15 cellular contexts compared by ENCODE assay signal in genomic region chr1:18149113-18149641, GRCh38. TPM values are rescaled to one million over a fixed set of nuclear protein-coding genes. Genes with fewer than 3 reads are reported as not detected.
DNase-seq lines count a peak whose midpoint lies in the region; ATAC-seq and TF ChIP-seq lines count a peak whose summit lies in the region.
"Had no signal": no experiment of that assay in that cellular context is flagged by ENCODE, and none has a peak within 500 bp of the region (broad histone marks: within the 10 kb centered on the region; RNA-seq: fewer than 3 reads in every experiment).

No MANE protein-coding gene starts in this region.

- peak; percentile 46 for DNase-seq in D341Med (ENCODE audit: low spot score)
- peak; percentile 60 for DNase-seq in HK-2 (ENCODE audit: unreplicated experiment)
- peak; percentile 82 for DNase-seq in left kidney (ENCODE audit: low read depth, low spot score)
- DNase-seq in SIG-M5 treated with dmso at 0.1 percent for 504 hours (lab: John Stamatoyannopoulos, UW; ENCODE audit: unreplicated experiment) = no peak
- DNase-seq: activated CD4-positive, alpha-beta memory T cell treated with anti-CD3 and anti-CD28 coated beads for 36 hours; CD8-positive, alpha-beta T cell; kidney; NK-92 treated with Interleukin-12 subunit alpha and Interleukin-12 subunit beta, amount 100 ng/mL, for 24 hours had no signal

- H3K36me3 Mint-ChIP-seq in activated T-helper 17 cell treated with anti-CD3 and anti-CD28 coated beads, Interleukin-2, amount 50 U/mL, for 72 hours (ENCODE audit: low read depth) = no peaks in the 10 kb centered on the region
- H3K36me3 Mint-ChIP-seq: activated CD4-positive, alpha-beta memory T cell treated with anti-CD3 and anti-CD28 coated beads for 36 hours; CD8-positive, alpha-beta T cell; stimulated activated memory B cell treated with anti-CD40 and anti-IgM and Interleukin-4, amounts not matched to agents 10 μg/mL and 1 μg/mL and 100 μg/mL, for 72 hours had no signal

- H3K27ac Mint-ChIP-seq in activated T-helper 17 cell treated with anti-CD3 and anti-CD28 coated beads, Interleukin-2, amount 50 U/mL, for 72 hours = no peak overlapping the region
- H3K27ac Mint-ChIP-seq: activated CD4-positive, alpha-beta memory T cell treated with anti-CD3 and anti-CD28 coated beads for 36 hours; CD8-positive, alpha-beta T cell; stimulated activated memory B cell treated with anti-CD40 and anti-IgM and Interleukin-4, amounts not matched to agents 10 μg/mL and 1 μg/mL and 100 μg/mL, for 72 hours had no signal

- ATAC-seq in GM21786 (IDR thresholded peaks at IDR 0.05; ENCODE audit: unreplicated experiment) (no peak), GM18909 (IDR thresholded peaks at IDR 0.05; ENCODE audit: poor library complexity, unreplicated experiment) (no peak)
- ATAC-seq in activated T-helper 17 cell treated with anti-CD3 and anti-CD28 coated beads, Interleukin-2, amount 50 U/mL, for 72 hours (replicated peaks) = no peak
- ATAC-seq: CD8-positive, alpha-beta T cell; stimulated activated memory B cell treated with anti-CD40 and anti-IgM and Interleukin-4, amounts not matched to agents 10 μg/mL and 1 μg/mL and 100 μg/mL, for 72 hours had no signal

- H3K4me1 Mint-ChIP-seq in activated T-helper 17 cell treated with anti-CD3 and anti-CD28 coated beads, Interleukin-2, amount 50 U/mL, for 72 hours = no peaks in the 10 kb centered on the region
- H3K4me1 Mint-ChIP-seq: stimulated activated memory B cell treated with anti-CD40 and anti-IgM and Interleukin-4, amounts not matched to agents 10 μg/mL and 1 μg/mL and 100 μg/mL, for 72 hours had no signal

- no peak overlapping the region for H3K4me3 Mint-ChIP-seq in activated T-helper 17 cell treated with anti-CD3 and anti-CD28 coated beads, Interleukin-2, amount 50 U/mL, for 72 hours
- H3K4me3 Mint-ChIP-seq: activated CD4-positive, alpha-beta memory T cell treated with anti-CD3 and anti-CD28 coated beads for 36 hours; CD8-positive, alpha-beta T cell; stimulated activated memory B cell treated with anti-CD40 and anti-IgM and Interleukin-4, amounts not matched to agents 10 μg/mL and 1 μg/mL and 100 μg/mL, for 72 hours had no signal

- TF ChIP-seq CTCF in VCaP (conservative IDR thresholded peaks at IDR 0.05) = peak; percentile 49; the same call in 1 of the 2 replicates

- peak overlapping the region; percentile 47 for H3K27ac ChIP-seq in VCaP

- no peaks in the 10 kb centered on the region for H3K9me3 Mint-ChIP-seq in activated T-helper 17 cell treated with anti-CD3 and anti-CD28 coated beads, Interleukin-2, amount 50 U/mL, for 72 hours
- H3K9me3 Mint-ChIP-seq: activated CD4-positive, alpha-beta memory T cell treated with anti-CD3 and anti-CD28 coated beads for 36 hours; CD8-positive, alpha-beta T cell; stimulated activated memory B cell treated with anti-CD40 and anti-IgM and Interleukin-4, amounts not matched to agents 10 μg/mL and 1 μg/mL and 100 μg/mL, for 72 hours had no signal

- H3K27me3 Mint-ChIP-seq in activated T-helper 17 cell treated with anti-CD3 and anti-CD28 coated beads, Interleukin-2, amount 50 U/mL, for 72 hours = peaks cover 26% of the 10 kb centered on the region

RNA-seq across cellular contexts. Expression of gene IGSF21, which starts 41.6 kb away (rescaled TPM):
- not detected for total RNA-seq in activated T-helper 17 cell treated with anti-CD3 and anti-CD28 coated beads, Interleukin-2, amount 50 U/mL, for 72 hours
- total RNA-seq: activated CD4-positive, alpha-beta memory T cell treated with anti-CD3 and anti-CD28 coated beads for 36 hours; CD8-positive, alpha-beta T cell; chondrocyte; T-helper 2 cell treated with Interferon-gamma antibody and Interleukin-4, amounts not matched to agents 100 ng/mL and 5 ng/mL, for 36 hours had no signal
